Comparison of ENCODE assay signal across 8 cellular contexts in the genomic region with DNA sequence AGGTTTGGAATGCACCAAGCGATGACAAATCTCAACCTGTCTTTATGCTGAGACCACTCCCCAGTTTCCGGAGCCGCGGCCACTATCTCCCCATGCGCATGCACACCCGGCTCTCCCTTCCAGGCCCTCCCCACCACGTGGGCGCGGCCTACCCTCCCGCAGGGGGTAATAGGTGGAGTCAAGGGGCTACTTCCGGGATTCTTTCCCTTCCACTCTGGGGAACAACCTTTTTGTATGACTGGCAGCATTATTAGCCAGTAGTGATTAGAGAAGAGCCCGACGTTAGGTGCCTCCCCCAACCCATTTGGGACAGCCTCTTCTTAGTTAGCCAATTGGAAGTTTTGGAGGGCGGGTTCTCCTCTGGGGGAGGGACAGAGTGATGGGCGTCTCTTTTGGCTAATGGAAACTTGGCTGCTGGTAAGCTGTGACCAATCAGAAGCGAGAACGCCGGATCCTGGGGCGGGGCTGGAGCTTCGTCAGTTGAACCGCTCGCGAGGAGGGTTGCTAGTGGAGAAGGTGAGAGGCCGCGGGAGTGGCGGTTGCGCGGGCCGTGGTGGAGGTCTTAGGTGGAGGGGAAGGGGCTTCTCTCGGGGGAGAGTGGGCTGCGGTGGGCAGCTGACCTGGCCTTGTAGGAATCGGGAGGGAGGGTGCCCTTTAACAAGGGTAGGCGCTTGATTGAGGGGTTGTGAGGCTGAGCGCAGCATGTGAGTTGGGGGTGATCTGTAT. TPM values are rescaled to one million over a fixed set of nuclear protein-coding genes. Genes with fewer than 3 reads are reported as not detected.
DNase-seq lines count a peak whose midpoint lies in the region; ATAC-seq, FAIRE-seq and TF ChIP-seq lines count a peak whose summit lies in the region.

A gene with protein sequence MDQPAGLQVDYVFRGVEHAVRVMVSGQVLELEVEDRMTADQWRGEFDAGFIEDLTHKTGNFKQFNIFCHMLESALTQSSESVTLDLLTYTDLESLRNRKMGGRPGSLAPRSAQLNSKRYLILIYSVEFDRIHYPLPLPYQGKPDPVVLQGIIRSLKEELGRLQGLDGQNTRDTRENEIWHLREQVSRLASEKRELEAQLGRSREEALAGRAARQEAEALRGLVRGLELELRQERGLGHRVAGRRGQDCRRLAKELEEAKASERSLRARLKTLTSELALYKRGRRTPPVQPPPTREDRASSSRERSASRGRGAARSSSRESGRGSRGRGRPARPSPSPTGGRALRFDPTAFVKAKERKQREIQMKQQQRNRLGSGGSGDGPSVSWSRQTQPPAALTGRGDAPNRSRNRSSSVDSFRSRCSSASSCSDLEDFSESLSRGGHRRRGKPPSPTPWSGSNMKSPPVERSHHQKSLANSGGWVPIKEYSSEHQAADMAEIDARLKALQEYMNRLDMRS (plus strand): TSS at position 479 of the 726 bp plus-strand sequence. CDS start 7,552 bp downstream, outside the sequence.

- H4K20me1 ChIP-seq in Loucy (ENCODE audit: insufficient read depth, low read length, poor library complexity, severe bottlenecking) (peaks cover 4% of the 10 kb centered on the region), neural cell (ENCODE audit: insufficient read depth) (no peaks in the 10 kb centered on the region)

- 0 to 1% (median 0%) methylated on average over 27 to 34 of the region's 34 CpGs for WGBS in stomach, 5 donors

- H3K9me2 ChIP-seq in Loucy (replicated peaks; ENCODE audit: low read depth, low read length) (no peaks in the 10 kb centered on the region), neural cell (ENCODE audit: insufficient read depth, low read length) (no peaks in the 10 kb centered on the region)

- H3K27ac Mint-ChIP-seq in activated T-helper 2 cell treated with anti-CD3 and anti-CD28 coated beads, Interferon-gamma antibody, Interleukin-2, Interleukin-4, amounts not matched to agents 10 μg/mL and 5 μg/mL and 100 μg/mL, durations not matched to agents 14 hours and 24 hours and 36 hours = peak within 1 kb of the TSS; percentile 29

- H3K4me3 ChIP-seq in Loucy (ENCODE audit: low read length, poor library complexity, severe bottlenecking) (peak within 1 kb of the TSS; percentile 84), RWPE2 (ENCODE audit: severe bottlenecking) (peak within 1 kb of the TSS; percentile 72), fibroblast of villous mesenchyme (ENCODE audit: low read depth, low read length) (peak within 1 kb of the TSS; percentile 98), neural cell (ENCODE audit: low read length) (peak within 1 kb of the TSS; percentile 71), stomach (peak within 1 kb of the TSS; percentile 68 to 86 (median 80))

- peaks cover 12% of the 10 kb centered on the region for H3K4me1 Mint-ChIP-seq in activated T-helper 2 cell treated with anti-CD3 and anti-CD28 coated beads, Interferon-gamma antibody, Interleukin-2, Interleukin-4, amounts not matched to agents 10 μg/mL and 5 μg/mL and 100 μg/mL, durations not matched to agents 14 hours and 24 hours and 36 hours (ENCODE audit: low read depth)

- H3K9me3 ChIP-seq in Loucy (ENCODE audit: insufficient read depth, low read depth, low read length) (no peaks in the 10 kb centered on the region), RWPE2 (ENCODE audit: severe bottlenecking) (no peaks in the 10 kb centered on the region), neural cell (ENCODE audit: low read length) (no peaks in the 10 kb centered on the region), stomach (no peaks in the 10 kb centered on the region)

- peak within 1 kb of the TSS; percentile 82 for H3K4me2 ChIP-seq in Loucy (ENCODE audit: low read depth, low read length, poor library complexity, severe bottlenecking)
- H3K4me2 ChIP-seq in neural cell (ENCODE audit: low read length) = peak within 1 kb of the TSS; percentile 85

- H3K27ac ChIP-seq in RWPE2 (ENCODE audit: poor library complexity, severe bottlenecking) (peak within 1 kb of the TSS; percentile 35), neural cell (ENCODE audit: low read length) (peak within 1 kb of the TSS; percentile 76), stomach (peak within 1 kb of the TSS; percentile 75 to 88 (median 83))

- H3K36me3 Mint-ChIP-seq in activated T-helper 2 cell treated with anti-CD3 and anti-CD28 coated beads, Interferon-gamma antibody, Interleukin-2, Interleukin-4, amounts not matched to agents 10 μg/mL and 5 μg/mL and 100 μg/mL, durations not matched to agents 14 hours and 24 hours and 36 hours (ENCODE audit: low read depth) = peaks cover 7% of the 10 kb centered on the region

- DNase-seq in ELF-1 (ENCODE audit: low read depth, low spot score) (peak; percentile 100), H54 (ENCODE audit: insufficient read length, low spot score) (peak; percentile 79), RWPE2 (ENCODE audit: low spot score) (peak; percentile 92), fibroblast of villous mesenchyme (ENCODE audit: low read depth) (peak; percentile 100), stomach (peak; percentile 96)
- DNase-seq in activated T-helper 2 cell treated with anti-CD3 and anti-CD28 coated beads, Interferon-gamma antibody, Interleukin-2, Interleukin-4, amounts not matched to agents 10 μg/mL and 5 μg/mL and 100 μg/mL, durations not matched to agents 14 hours and 24 hours and 36 hours (ENCODE audit: low spot score) = peak; percentile 96

- peak; percentile 91 for FAIRE-seq in H54 (lab: Jason Lieb, UNC)

- H3K9ac ChIP-seq in Loucy (ENCODE audit: low read depth, low read length, poor library complexity, severe bottlenecking) (peak within 1 kb of the TSS; percentile 83), neural cell (ENCODE audit: low read length) (peak within 1 kb of the TSS; percentile 67)

- intact Hi-C loops in activated T-helper 2 cell treated with anti-CD3 and anti-CD28 coated beads, Interferon-gamma antibody, Interleukin-2, Interleukin-4, amounts not matched to agents 10 μg/mL and 5 μg/mL and 100 μg/mL, durations not matched to agents 14 hours and 24 hours and 36 hours (cut with micrococcal nuclease) = loop anchor here (1.0 to 5.0 kb wide), 3 partner anchors 93 to 131 kb away; a partner anchor contains a TSS
- intact Hi-C loops in stomach (cut with DNase I; ENCODE audit: low total_unique reads) = no loop called here

- TF ChIP-seq POLR2A in H54 (IDR thresholded peaks at IDR 0.05; ENCODE audit: low read depth, low read length) (peak; percentile 70), stomach (IDR thresholded peaks at IDR 0.05) (peak in 2 of 4 donors; percentile 88 to 91)

- H3K27me3 ChIP-seq in Loucy (ENCODE audit: insufficient read depth, low read length, poor library complexity, severe bottlenecking) = no peaks in the 10 kb centered on the region
- H3K27me3 ChIP-seq in RWPE2 (ENCODE audit: insufficient read depth, poor library complexity, severe bottlenecking) = no peaks in the 10 kb centered on the region
- no peaks in the 10 kb centered on the region for H3K27me3 ChIP-seq in neural cell (ENCODE audit: insufficient read depth, low read depth, low read length)
- peaks cover 0 to 18% (median 0%) of the 10 kb centered on the region in 3 donors for H3K27me3 ChIP-seq in stomach

- H3K4me1 ChIP-seq in Loucy (ENCODE audit: insufficient read depth, low read length, poor library complexity, severe bottlenecking) (peaks cover 23% of the 10 kb centered on the region), RWPE2 (ENCODE audit: insufficient read depth, poor library complexity, severe bottlenecking) (no peaks in the 10 kb centered on the region), stomach (peaks cover 11 to 36% (median 25%) of the 10 kb centered on the region in 4 donors)

- TF ChIP-seq CTCF in Loucy (conservative IDR thresholded peaks at IDR 0.05; ENCODE audit: low read length) (no peak), RWPE2 (IDR thresholded peaks at IDR 0.05; ENCODE audit: poor library complexity, severe bottlenecking) (no peak), fibroblast of villous mesenchyme (IDR thresholded peaks at IDR 0.05; ENCODE audit: insufficient read depth, low read depth, low read length) (no peak), neural cell (IDR thresholded peaks at IDR 0.05; ENCODE audit: poor library complexity, severe bottlenecking) (peak; percentile 21), stomach (IDR thresholded peaks at IDR 0.05) (no peak)

- no peak within 1 kb of the TSS for H3K4me3 Mint-ChIP-seq in activated T-helper 2 cell treated with anti-CD3 and anti-CD28 coated beads, Interferon-gamma antibody, Interleukin-2, Interleukin-4, amounts not matched to agents 10 μg/mL and 5 μg/mL and 100 μg/mL, durations not matched to agents 14 hours and 24 hours and 36 hours (ENCODE audit: low read depth)

- H3K36me3 ChIP-seq in Loucy (ENCODE audit: insufficient read depth, low read length) (no peaks in the 10 kb centered on the region), RWPE2 (ENCODE audit: low read depth) (no peaks in the 10 kb centered on the region), neural cell (ENCODE audit: insufficient read depth, low read length) (no peaks in the 10 kb centered on the region), stomach (peaks cover 0 to 5% (median 0%) of the 10 kb centered on the region in 4 donors)

- peaks cover 5% of the 10 kb centered on the region for H3K27me3 Mint-ChIP-seq in activated T-helper 2 cell treated with anti-CD3 and anti-CD28 coated beads, Interferon-gamma antibody, Interleukin-2, Interleukin-4, amounts not matched to agents 10 μg/mL and 5 μg/mL and 100 μg/mL, durations not matched to agents 14 hours and 24 hours and 36 hours (ENCODE audit: low read depth)

- peaks cover 22% of the 10 kb centered on the region for H3K79me2 ChIP-seq in Loucy (ENCODE audit: insufficient read depth, low read length)
- H3K79me2 ChIP-seq in neural cell (replicated peaks; ENCODE audit: insufficient read depth, low read length) = no peaks in the 10 kb centered on the region

- H3F3A ChIP-seq in Loucy (ENCODE audit: low read depth) = no peaks in the 10 kb centered on the region
- no peaks in the 10 kb centered on the region for H3F3A ChIP-seq in neural cell (ENCODE audit: insufficient read depth, low read length, poor library complexity, severe bottlenecking)

- ATAC-seq in RWPE2 (ENCODE audit: low read depth) = peak; percentile 97

- H2AFZ ChIP-seq in Loucy (ENCODE audit: low read length) (peak within 1 kb of the TSS; percentile 94), neural cell (ENCODE audit: low read depth, low read length) (peak within 1 kb of the TSS; percentile 58)

- TF ChIP-seq EP300 in neural cell (conservative IDR thresholded peaks at IDR 0.05; ENCODE audit: poor library complexity, severe bottlenecking) = no peak
- no peak for TF ChIP-seq EP300 in stomach (IDR thresholded peaks at IDR 0.05)

- TF ChIP-seq RAD21 in neural cell (conservative IDR thresholded peaks at IDR 0.05) = peak; percentile 58

- no peaks in the 10 kb centered on the region for H3K9me3 Mint-ChIP-seq in activated T-helper 2 cell treated with anti-CD3 and anti-CD28 coated beads, Interferon-gamma antibody, Interleukin-2, Interleukin-4, amounts not matched to agents 10 μg/mL and 5 μg/mL and 100 μg/mL, durations not matched to agents 14 hours and 24 hours and 36 hours

RNA-seq across cellular contexts. Expression of the gene that starts here (rescaled TPM):
- 25.3 and 31.2 TPM in 2 replicates for total RNA-seq in activated T-helper 2 cell treated with anti-CD3 and anti-CD28 coated beads, Interferon-gamma antibody, Interleukin-2, Interleukin-4, amounts not matched to agents 10 μg/mL and 5 μg/mL and 100 μg/mL, durations not matched to agents 14 hours and 24 hours and 36 hours
- total RNA-seq in fibroblast of villous mesenchyme (3.9 and 6.1 TPM in 2 replicates), stomach (10 to 100 TPM in 3 of 5 donors, 1 to 10 TPM in 2; 2.4 to 38.8 (median 14.5) TPM)
- polyA plus RNA-seq in neural cell (0.82 and 1.4 TPM in 2 replicates), stomach (10 to 100 TPM; 10.7 to 17.9 (median 12.0) TPM)
- polyA minus RNA-seq in neural cell = 2.7 and 11.9 TPM in 2 replicates

Comparison
In these comparisons a context has a peak if more than half of its experiments do, and no peak if none do; other contexts are left out.
1. Peak in every context shown above with its lines: DNase-seq, ATAC-seq, H3K4me3 ChIP-seq and H3K27ac ChIP-seq.